Comparison of ENCODE assay signal across 7 cellular contexts in genomic region chrX:8090906-8091305, GRCh38.
"Had no signal": no experiment of that assay in that cellular context is flagged by ENCODE, and none has a peak within 500 bp of the region (broad histone marks: within the 10 kb centered on the region; RNA-seq: fewer than 3 reads in every experiment).

No MANE protein-coding gene starts in this region.

- H3K4me1 ChIP-seq: HAP-1 had no signal

- H3K9me3 ChIP-seq: HAP-1 had no signal

- DNase-seq: GOT3, H7, IMR-90, KG1 had no signal

- FAIRE-seq: HTR-8/SVneo, K562 had no signal

- H3K36me3 ChIP-seq: HAP-1 had no signal

- ATAC-seq: K562 had no signal

- H3K4me3 ChIP-seq: HAP-1, K562 had no signal
